In genomic region chr11:82458147-82458546, GRCh38 we compare ENCODE assay signal across 24 cellular contexts.
"Had no signal": no experiment of that assay in that cellular context is flagged by ENCODE, and none has a peak within 500 bp of the region (broad histone marks: within the 10 kb centered on the region; RNA-seq: fewer than 3 reads in every experiment).

No MANE protein-coding gene starts in this region.

- H3K9me3 ChIP-seq: stomach, suprapubic skin, testis, thoracic aorta, thyroid gland, tibial artery, tibial nerve, transverse colon, upper lobe of left lung, upper lobe of right lung, uterus, vagina had no signal

- H3K27me3 ChIP-seq: stomach, suprapubic skin, testis, thyroid gland, tibial artery, tibial nerve, transverse colon, upper lobe of left lung, upper lobe of right lung, uterus, vagina had no signal

- H3K27ac ChIP-seq: stomach, suprapubic skin, testis, thoracic aorta, thyroid gland, tibial artery, tibial nerve, transverse colon, upper lobe of left lung, upper lobe of right lung, uterus, vagina had no signal

- DNase-seq: stimulated activated CD4-positive, alpha-beta T cell treated with anti-CD3 and anti-CD28 coated beads, Interleukin-2, amount 100 ng/mL, for 48 hours; stimulated activated CD4-positive, alpha-beta T cell treated with anti-CD3 and anti-CD28 coated beads, Interleukin-4, amount 100 ng/mL, for 1 hour; stimulated activated CD4-positive, alpha-beta T cell treated with anti-CD3 and anti-CD28 coated beads, Interleukin-4, amount 100 ng/mL, for 24 hours; stimulated activated CD4-positive, alpha-beta T cell treated with anti-CD3 and anti-CD28 coated beads, Interleukin-4, amount 100 ng/mL, for 4 hours; stimulated activated CD8-positive, alpha-beta memory T cell treated with anti-CD3 and anti-CD28 coated beads, Interleukin-4, amount 100 ng/mL, for 48 hours; stimulated activated naive B cell treated with anti-CD40 and anti-IgM and Interleukin-4, amounts not matched to agents 10 μg/mL and 1 μg/mL and 100 μg/mL, for 72 hours; stimulated activated naive CD4-positive, alpha-beta T cell; stimulated activated naive CD4-positive, alpha-beta T cell treated with Interleukin-2 at 50 U/mL for 16 hours; stimulated activated naive CD8-positive, alpha-beta T cell treated with anti-CD3 and anti-CD28 coated beads, Interleukin-15, amount 100 ng/mL, for 72 hours; stimulated activated naive CD8-positive, alpha-beta T cell treated with anti-CD3 and anti-CD28 coated beads, Interleukin-15, Interleukin-2, amounts not matched to agents 100 U/mL and 50 U/mL, for 24 hours; stomach; substantia nigra; testis; thyroid gland; tibial artery; transverse colon; trophoblast cell; upper lobe of left lung; upper lobe of right lung; uterus had no signal

- H3K4me3 ChIP-seq: stomach, suprapubic skin, testis, thoracic aorta, thyroid gland, tibial artery, tibial nerve, transverse colon, upper lobe of left lung, upper lobe of right lung, uterus, vagina had no signal

- H3K36me3 ChIP-seq: stomach, suprapubic skin, thoracic aorta, thyroid gland, tibial artery, tibial nerve, transverse colon, upper lobe of left lung, upper lobe of right lung, uterus, vagina had no signal

- H3K4me1 ChIP-seq: stomach, suprapubic skin, testis, thyroid gland, tibial artery, tibial nerve, transverse colon, upper lobe of left lung, upper lobe of right lung, uterus, vagina had no signal
